In the genomic region with DNA sequence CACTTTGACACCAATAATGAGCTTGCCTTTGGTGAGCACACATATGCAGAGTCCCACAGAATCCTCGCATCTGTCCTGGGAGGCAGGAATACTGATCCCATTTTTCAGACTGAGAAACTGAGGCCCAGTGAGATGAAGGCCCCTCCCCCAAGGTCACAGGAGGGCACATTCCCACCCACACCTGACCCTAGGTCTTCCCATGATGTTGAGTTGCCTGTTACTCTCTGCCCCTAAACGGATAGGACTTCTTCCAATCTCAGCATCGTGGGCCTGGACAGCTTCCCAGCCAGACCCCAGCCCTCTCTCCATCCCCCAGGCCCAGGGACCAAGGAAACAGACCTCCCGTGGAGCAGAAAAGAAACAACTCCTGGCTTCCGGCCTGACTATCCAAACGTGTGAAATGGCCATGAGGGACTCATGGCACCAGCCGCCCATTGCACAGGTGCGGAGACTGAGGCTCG, we compare ENCODE assay signal across 8 cellular contexts. TPM values are rescaled to one million over a fixed set of nuclear protein-coding genes. Genes with fewer than 3 reads are reported as not detected.
DNase-seq lines count a peak whose midpoint lies in the region; ATAC-seq, FAIRE-seq and TF ChIP-seq lines count a peak whose summit lies in the region.

No MANE protein-coding gene starts in this region.

- ATAC-seq in A549 = no peak; a peak in 2 of 6 replicates
- ATAC-seq in HG03457 (IDR thresholded peaks at IDR 0.05; ENCODE audit: unreplicated experiment) = no peak
- no peak for ATAC-seq in HG03354 (IDR thresholded peaks at IDR 0.05; ENCODE audit: poor library complexity, severe bottlenecking, unreplicated experiment)

- intact Hi-C loops in lower leg skin (cut with DNase I; ENCODE audit: low total_unique reads) = loop anchor here (5.0 kb wide), 1 partner anchor 145 kb away; the partner anchor contains the start of genes KYAT1 and LRRC8A
- intact Hi-C loops in vagina (cut with DNase I) = no loop called here

- TF ChIP-seq CTCF in A549 (IDR thresholded peaks at IDR 0.05) (no peak), lower leg skin (IDR thresholded peaks at IDR 0.05) (no peak), vagina (IDR thresholded peaks at IDR 0.05) (no peak)

- TF ChIP-seq POLR2A in A549 (IDR thresholded peaks at IDR 0.05; ENCODE audit: low read length) = no peak
- TF ChIP-seq POLR2A in lower leg skin (IDR thresholded peaks at IDR 0.05) = no peak
- TF ChIP-seq POLR2A in vagina (IDR thresholded peaks at IDR 0.05) = no peak

- FAIRE-seq in A549 (lab: Jason Lieb, UNC) = no peak

- no peaks in the 10 kb centered on the region for H3K27me3 ChIP-seq in H7 (ENCODE audit: control insufficient read depth, insufficient read depth, low read length)
- H3K27me3 ChIP-seq in vagina = no peaks in the 10 kb centered on the region

- no peak for DNase-seq in A549 (ENCODE audit: low read depth in 1 of 2, low spot score in 1 of 2)
- DNase-seq in H7 = peak; percentile 69
- peak in 1 of 2 donors; percentile 41 for DNase-seq in lower leg skin (ENCODE audit: low spot score in 2 of 2)
- no peak for DNase-seq in vagina (ENCODE audit: extremely low spot score in 2 of 2)
- no peak for DNase-seq in dedifferentiated amniotic fluid mesenchymal stem cell (ENCODE audit: extremely low spot score)

- no peak for TF ChIP-seq RAD21 in A549 (conservative IDR thresholded peaks at IDR 0.05 in 1 of 2, IDR thresholded peaks at IDR 0.05 in 1 of 2)

- H3K27ac ChIP-seq in A549 (peak overlapping the region; percentile 82 to 93), angular gyrus (ENCODE audit: low read depth, low read length) (peak overlapping the region; percentile 75), vagina (peak overlapping the region; percentile 95)

- H3K9me3 ChIP-seq in A549 (no peaks in the 10 kb centered on the region), vagina (no peaks in the 10 kb centered on the region)

- H3K4me3 ChIP-seq in A549 (peak overlapping the region; percentile 83), H7 (ENCODE audit: insufficient read depth, low read depth, low read length) (peak overlapping the region; percentile 87), lower leg skin (ENCODE audit: low read depth, poor library complexity, severe bottlenecking) (peak overlapping the region; percentile 73), vagina (peak overlapping the region; percentile 91 to 96)

- peak overlapping the region; percentile 84 for H3K4me2 ChIP-seq in A549

- POLR2A ChIA-PET in A549 (lab: Yijun Ruan, JAX) = no interaction called here

- TF ChIP-seq EP300 in A549 (IDR thresholded peaks at IDR 0.05) = no peak

- WGBS in A549 (ENCODE audit: missing lambda C conversion rate) = 18% methylated on average over 7 of the region's 9 CpGs
- 22 to 30% methylated on average over 9 of the region's 9 CpGs for WGBS in lower leg skin, 2 donors

- H3K4me1 ChIP-seq in A549 (peaks cover 19% of the 10 kb centered on the region), vagina (peaks cover 44% of the 10 kb centered on the region)

- CTCF ChIA-PET in A549 (lab: Yijun Ruan, JAX) = interaction anchor here (0.6 to 2.1 kb wide), 3 partner anchors 20 to 581 kb away, joined by 3 to 6 read pairs (median 3); no protein-coding TSS in a partner anchor

- no peaks in the 10 kb centered on the region; the same call in 1 of the 2 replicates for H3K36me3 ChIP-seq in H7 (replicated peaks; ENCODE audit: control insufficient read depth, insufficient read depth, low read length)
- no peaks in the 10 kb centered on the region for H3K36me3 ChIP-seq in vagina

TF ChIP-seq in A549, 52 proteins besides CTCF, POLR2A, EP300 and RAD21:
- TF ChIP-seq NR3C1 (IDR thresholded peaks at IDR 0.05) (no peak), KDM1A (IDR thresholded peaks at IDR 0.05; ENCODE audit: low read depth) (peak; percentile 93; the same call in 1 of the 2 replicates), HDAC2 (IDR thresholded peaks at IDR 0.05) (peak; percentile 75; the same call in 1 of the 2 replicates), HEYL (CRISPR knock-in tag; IDR thresholded peaks at IDR 0.05) (no peak), BCL3 (IDR thresholded peaks at IDR 0.05) (no peak)
- TF ChIP-seq, protein P1, sequence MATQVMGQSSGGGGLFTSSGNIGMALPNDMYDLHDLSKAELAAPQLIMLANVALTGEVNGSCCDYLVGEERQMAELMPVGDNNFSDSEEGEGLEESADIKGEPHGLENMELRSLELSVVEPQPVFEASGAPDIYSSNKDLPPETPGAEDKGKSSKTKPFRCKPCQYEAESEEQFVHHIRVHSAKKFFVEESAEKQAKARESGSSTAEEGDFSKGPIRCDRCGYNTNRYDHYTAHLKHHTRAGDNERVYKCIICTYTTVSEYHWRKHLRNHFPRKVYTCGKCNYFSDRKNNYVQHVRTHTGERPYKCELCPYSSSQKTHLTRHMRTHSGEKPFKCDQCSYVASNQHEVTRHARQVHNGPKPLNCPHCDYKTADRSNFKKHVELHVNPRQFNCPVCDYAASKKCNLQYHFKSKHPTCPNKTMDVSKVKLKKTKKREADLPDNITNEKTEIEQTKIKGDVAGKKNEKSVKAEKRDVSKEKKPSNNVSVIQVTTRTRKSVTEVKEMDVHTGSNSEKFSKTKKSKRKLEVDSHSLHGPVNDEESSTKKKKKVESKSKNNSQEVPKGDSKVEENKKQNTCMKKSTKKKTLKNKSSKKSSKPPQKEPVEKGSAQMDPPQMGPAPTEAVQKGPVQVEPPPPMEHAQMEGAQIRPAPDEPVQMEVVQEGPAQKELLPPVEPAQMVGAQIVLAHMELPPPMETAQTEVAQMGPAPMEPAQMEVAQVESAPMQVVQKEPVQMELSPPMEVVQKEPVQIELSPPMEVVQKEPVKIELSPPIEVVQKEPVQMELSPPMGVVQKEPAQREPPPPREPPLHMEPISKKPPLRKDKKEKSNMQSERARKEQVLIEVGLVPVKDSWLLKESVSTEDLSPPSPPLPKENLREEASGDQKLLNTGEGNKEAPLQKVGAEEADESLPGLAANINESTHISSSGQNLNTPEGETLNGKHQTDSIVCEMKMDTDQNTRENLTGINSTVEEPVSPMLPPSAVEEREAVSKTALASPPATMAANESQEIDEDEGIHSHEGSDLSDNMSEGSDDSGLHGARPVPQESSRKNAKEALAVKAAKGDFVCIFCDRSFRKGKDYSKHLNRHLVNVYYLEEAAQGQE (IDR thresholded peaks at IDR 0.05) = peak; percentile 37; the same call in 1 of the 2 replicates

RNA-seq across cellular contexts. Expression of gene SH3GLB2, which starts 0.9 kb away (rescaled TPM):
- 28.3 and 30.0 TPM in 2 replicates for polyA plus RNA-seq in A549 (2011; rRNA removed)
- polyA plus RNA-seq in A549 (2012; cell fraction: cytosol; rRNA removed) = 55.5 and 69.2 TPM in 2 replicates
- polyA plus RNA-seq in A549 (2012; cell fraction: nucleus; rRNA removed) = 276 and 298 TPM in 2 replicates
- polyA plus RNA-seq in A549 (2017; fragmentation: RNase III; extraction: RNeasy Plus Mini Kit Qiagen cat#74134 plus additional on column Dnase treatment) = 40.2 to 42.6 TPM (median 40.6 TPM) in 3 replicates
- 29.5 and 40.5 TPM in 2 replicates for polyA minus RNA-seq in A549 (2011; rRNA and poly(A)+ RNA removed)
- total RNA-seq in H7 (2014; rRNA removed; shearing (Covaris generic)) = 79.1 and 80.1 TPM in 2 replicates
- 100 to 1,000 TPM; 177 to 378 (median 207) TPM for total RNA-seq in lower leg skin
- total RNA-seq in vagina = 86.2 TPM

RNA-seq across cellular contexts. Expression of gene MIGA2, which starts 9.2 kb away (rescaled TPM):
- polyA plus RNA-seq in A549 (2011; rRNA removed) = 6.3 and 6.4 TPM in 2 replicates
- polyA plus RNA-seq in A549 (2012; cell fraction: cytosol; rRNA removed) = 14.6 and 16.3 TPM in 2 replicates
- 65.4 and 92.7 TPM in 2 replicates for polyA plus RNA-seq in A549 (2012; cell fraction: nucleus; rRNA removed)
- polyA plus RNA-seq in A549 (2017; fragmentation: RNase III; extraction: RNeasy Plus Mini Kit Qiagen cat#74134 plus additional on column Dnase treatment) = 12.8 to 16.1 TPM (median 15.1 TPM) in 3 replicates
- 4.3 and 6.2 TPM in 2 replicates for polyA minus RNA-seq in A549 (2011; rRNA and poly(A)+ RNA removed)
- 26.4 and 33.8 TPM in 2 replicates for total RNA-seq in H7 (2014; rRNA removed; shearing (Covaris generic))
- 10 to 100 TPM; 37.7 to 66.1 (median 47.4) TPM for total RNA-seq in lower leg skin
- 35.1 TPM for total RNA-seq in vagina

RNA-seq across cellular contexts. Expression of gene DOLPP1, which starts 53.7 kb away (rescaled TPM):
- 25.6 and 31.4 TPM in 2 replicates for polyA plus RNA-seq in A549 (2011; rRNA removed)
- polyA plus RNA-seq in A549 (2012; cell fraction: cytosol; rRNA removed) = 37.1 and 43.6 TPM in 2 replicates
- 48.5 and 52.7 TPM in 2 replicates for polyA plus RNA-seq in A549 (2012; cell fraction: nucleus; rRNA removed)
- 21.8 to 23.5 TPM (median 22.2 TPM) in 3 replicates for polyA plus RNA-seq in A549 (2017; fragmentation: RNase III; extraction: RNeasy Plus Mini Kit Qiagen cat#74134 plus additional on column Dnase treatment)
- 21.0 and 23.0 TPM in 2 replicates for polyA minus RNA-seq in A549 (2011; rRNA and poly(A)+ RNA removed)
- 41.3 and 42.5 TPM in 2 replicates for total RNA-seq in H7 (2014; rRNA removed; shearing (Covaris generic))
- total RNA-seq in lower leg skin = 10 to 100 TPM in 2 of 4 donors, 1 to 10 TPM in 2; 7.5 to 14.0 (median 10.7) TPM
- 3.2 TPM for total RNA-seq in vagina
